ENCODE assay signal across 20 cellular contexts in genomic region chr22:21807545-21807944, GRCh38. TPM values are rescaled to one million over a fixed set of nuclear protein-coding genes. Genes with fewer than 3 reads are reported as not detected.
A peak's percentile ranks its signal among the peaks of the same experiment; 100 is the strongest.
DNase-seq lines count a peak whose midpoint lies in the region; ATAC-seq and TF ChIP-seq lines count a peak whose summit lies in the region.
"Had no signal": no experiment of that assay in that cellular context is flagged by ENCODE, and none has a peak within 500 bp of the region (broad histone marks: within the 10 kb centered on the region; RNA-seq: fewer than 3 reads in every experiment).

No MANE protein-coding gene starts in this region.

- H3K4me3 Mint-ChIP-seq in activated naive CD8-positive, alpha-beta T cell: no peak overlapping the region
- no peak overlapping the region for H3K4me3 Mint-ChIP-seq in activated naive CD8-positive, alpha-beta T cell treated with anti-CD3 and anti-CD28 coated beads for 36 hours
- H3K4me3 Mint-ChIP-seq: activated CD4-positive, alpha-beta T cell treated with anti-CD3 and anti-CD28 coated beads, Interleukin-2, amount 10 ng/mL, durations not matched to agents 7 days and 5 days had no signal

- peak overlapping the region; percentile 35 for H3K27ac Mint-ChIP-seq in activated naive CD8-positive, alpha-beta T cell
- no peak overlapping the region for H3K27ac Mint-ChIP-seq in activated naive CD8-positive, alpha-beta T cell treated with anti-CD3 and anti-CD28 coated beads for 36 hours
- H3K27ac Mint-ChIP-seq: activated CD4-positive, alpha-beta T cell treated with anti-CD3 and anti-CD28 coated beads, Interleukin-2, amount 10 ng/mL, durations not matched to agents 7 days and 5 days had no signal

- TF ChIP-seq CTCF in VCaP (conservative IDR thresholded peaks at IDR 0.05): no peak

- no peaks in the 10 kb centered on the region for H3K9me3 Mint-ChIP-seq in activated naive CD8-positive, alpha-beta T cell (ENCODE audit: low read depth)
- H3K9me3 Mint-ChIP-seq in activated naive CD8-positive, alpha-beta T cell treated with anti-CD3 and anti-CD28 coated beads for 36 hours: no peaks in the 10 kb centered on the region
- H3K9me3 Mint-ChIP-seq: activated CD4-positive, alpha-beta T cell treated with anti-CD3 and anti-CD28 coated beads, Interleukin-2, amount 10 ng/mL, durations not matched to agents 7 days and 5 days had no signal

- peaks cover 8% of the 10 kb centered on the region for H3K36me3 Mint-ChIP-seq in activated naive CD8-positive, alpha-beta T cell
- H3K36me3 Mint-ChIP-seq in activated naive CD8-positive, alpha-beta T cell treated with anti-CD3 and anti-CD28 coated beads for 36 hours: peaks cover 17% of the 10 kb centered on the region

- H3K27me3 Mint-ChIP-seq in activated naive CD8-positive, alpha-beta T cell: no peaks in the 10 kb centered on the region
- H3K27me3 Mint-ChIP-seq in activated naive CD8-positive, alpha-beta T cell treated with anti-CD3 and anti-CD28 coated beads for 36 hours: no peaks in the 10 kb centered on the region
- H3K27me3 Mint-ChIP-seq: activated CD4-positive, alpha-beta T cell treated with anti-CD3 and anti-CD28 coated beads, Interleukin-2, amount 10 ng/mL, durations not matched to agents 7 days and 5 days had no signal

- H3K27ac ChIP-seq in VCaP: peak overlapping the region; percentile 47
- H3K27ac ChIP-seq: left ventricle myocardium inferior, right lobe of liver, SJCRH30 had no signal

- DNase-seq in activated naive CD8-positive, alpha-beta T cell treated with anti-CD3 and anti-CD28 coated beads for 36 hours: no peak
- DNase-seq in fibroblast of peridontal ligament (ENCODE audit: extremely low read depth) (peak; percentile 38), superior temporal gyrus (ENCODE audit: extremely low spot score) (peak; percentile 8), NCI-H774 (lab: John Stamatoyannopoulos, UW) (no peak), hippocampal formation (lab: John Stamatoyannopoulos, UW) (no peak)
- DNase-seq: activated CD4-positive, alpha-beta T cell treated with anti-CD3 and anti-CD28 coated beads, Interleukin-2, amount 10 ng/mL, durations not matched to agents 7 days and 5 days; activated T-cell treated with anti-CD3 and anti-CD28 coated beads, Interleukin-2, amount 50 U/mL, for 1 hour; amniotic stem cell; cortex of kidney; H7; left ventricle myocardium inferior; MM.1S; NCI-H2171; right lobe of liver; SJCRH30; stimulated activated CD4-positive, alpha-beta T cell treated with anti-CD3 and anti-CD28 coated beads, Interleukin-1b, Interleukin-23, amount 100 ng/mL, for 48 hours; thyroid gland had no signal

- peaks cover 17% of the 10 kb centered on the region for H3K4me1 Mint-ChIP-seq in activated naive CD8-positive, alpha-beta T cell (ENCODE audit: low read depth)
- no peaks in the 10 kb centered on the region for H3K4me1 Mint-ChIP-seq in activated naive CD8-positive, alpha-beta T cell treated with anti-CD3 and anti-CD28 coated beads for 36 hours

- no peak for ATAC-seq in HG02571 (IDR thresholded peaks at IDR 0.05; ENCODE audit: unreplicated experiment)
- ATAC-seq: right lobe of liver had no signal

RNA-seq across cellular contexts. Expression of gene MAPK1, which starts 59.9 kb away (rescaled TPM):
- total RNA-seq in activated naive CD8-positive, alpha-beta T cell treated with anti-CD3 and anti-CD28 coated beads for 36 hours: 100 to 1,000 TPM in 1 of 2 experiments, 10 to 100 TPM in 1; 96.1 to 106 TPM

Comparison
In these comparisons a context has a peak if more than half of its experiments do, and no peak if none do; other contexts are left out.
1. DNase-seq: peak in fibroblast of peridontal ligament (single experiment) and superior temporal gyrus (single experiment); none in activated naive CD8-positive, alpha-beta T cell treated with anti-CD3 and anti-CD28 coated beads for 36 hours (single experiment), NCI-H774 (single experiment) and hippocampal formation (0 of 2).